Comparison of ENCODE assay signal across 1 cellular context in genomic region chr2:98795903-98796676, GRCh38.
TF ChIP-seq lines count a peak whose summit lies in the region.

No MANE protein-coding gene starts in this region.

TF ChIP-seq in HepG2, 621 proteins besides CTCF, POLR2A, EP300 and RAD21 (continued from another document and continues in another):
- TF ChIP-seq ZBTB40 (IDR thresholded peaks at IDR 0.05) (no peak), ZBTB40 (CRISPR knock-in tag; IDR thresholded peaks at IDR 0.05) (peak; percentile 75; the same call in 1 of the 2 replicates), TARDBP (CRISPR knock-in tag; IDR thresholded peaks at IDR 0.05) (peak; percentile 97), ZMYM3 (CRISPR knock-in tag; IDR thresholded peaks at IDR 0.05) (peak; percentile 74; the same call in 1 of the 2 replicates), NFKBIZ (CRISPR knock-in tag; IDR thresholded peaks at IDR 0.05) (peak; percentile 99), HMGXB3 (CRISPR knock-in tag; IDR thresholded peaks at IDR 0.05; ENCODE audit: borderline replicate concordance) (peak; percentile 62; the same call in 1 of the 2 replicates), SMARCE1 (IDR thresholded peaks at IDR 0.05; ENCODE audit: borderline replicate concordance) (no peak), ZNF770 (CRISPR knock-in tag; IDR thresholded peaks at IDR 0.05) (peak; percentile 69), ZNF124 (CRISPR knock-in tag; IDR thresholded peaks at IDR 0.05) (peak; percentile 79), KAT8 (CRISPR knock-in tag; IDR thresholded peaks at IDR 0.05) (peak; percentile 85), GABPB1 (CRISPR knock-in tag; IDR thresholded peaks at IDR 0.05) (peak; percentile 86), HCFC1 (IDR thresholded peaks at IDR 0.05; ENCODE audit: low read depth, low read length) (no peak), ZNF780A (CRISPR knock-in tag; IDR thresholded peaks at IDR 0.05) (no peak), ZNF138 (CRISPR knock-in tag; IDR thresholded peaks at IDR 0.05; ENCODE audit: low read depth) (no peak), KDM3A (CRISPR knock-in tag; IDR thresholded peaks at IDR 0.05; ENCODE audit: low read depth) (peak; percentile 86), ZNF414 (CRISPR knock-in tag; IDR thresholded peaks at IDR 0.05) (0 out of 2 replicates have a peak, but pooled peaks have one; percentile 73), MYPOP (CRISPR knock-in tag; IDR thresholded peaks at IDR 0.05) (peak; percentile 86), ZNF296 (CRISPR knock-in tag; conservative IDR thresholded peaks at IDR 0.05) (no peak), MTA1 (CRISPR knock-in tag; IDR thresholded peaks at IDR 0.05; ENCODE audit: borderline replicate concordance) (peak; percentile 76), MBNL3 (CRISPR knock-in tag; conservative IDR thresholded peaks at IDR 0.05) (no peak), ZNF160 (CRISPR knock-in tag; IDR thresholded peaks at IDR 0.05) (peak; percentile 86), ZNF816 (CRISPR knock-in tag; IDR thresholded peaks at IDR 0.05; ENCODE audit: borderline replicate concordance) (peak; percentile 90; the same call in 1 of the 2 replicates), TRIM24 (CRISPR knock-in tag; IDR thresholded peaks at IDR 0.05) (0 out of 2 replicates have a peak, but pooled peaks have one; percentile 46), NFKB2 (CRISPR knock-in tag; IDR thresholded peaks at IDR 0.05; ENCODE audit: borderline replicate concordance) (peak; percentile 44; the same call in 1 of the 2 replicates), ZNF639 (CRISPR knock-in tag; conservative IDR thresholded peaks at IDR 0.05) (peak; percentile 74; the same call in 1 of the 2 replicates), SPEN (CRISPR knock-in tag; IDR thresholded peaks at IDR 0.05; ENCODE audit: low read depth) (peak; percentile 72; the same call in 1 of the 2 replicates), ZNF503 (CRISPR knock-in tag; IDR thresholded peaks at IDR 0.05) (peak; percentile 65), BCL3 (CRISPR knock-in tag; IDR thresholded peaks at IDR 0.05) (0 out of 2 replicates have a peak, but pooled peaks have one; percentile 55), JUNB (CRISPR knock-in tag; IDR thresholded peaks at IDR 0.05; ENCODE audit: borderline replicate concordance) (peak; percentile 82; the same call in 1 of the 2 replicates), ELF3 (CRISPR knock-in tag; IDR thresholded peaks at IDR 0.05) (peak; percentile 97), SAP130 (CRISPR knock-in tag; IDR thresholded peaks at IDR 0.05; ENCODE audit: low read depth) (peak; percentile 88), MEIS1 (CRISPR knock-in tag; IDR thresholded peaks at IDR 0.05; ENCODE audit: borderline replicate concordance) (peak; percentile 82; the same call in 1 of the 2 replicates), DDIT3 (CRISPR knock-in tag; IDR thresholded peaks at IDR 0.05) (peak; percentile 95), XRCC5 (optimal IDR thresholded peaks at IDR 0.05; ENCODE audit: low read length) (peak; percentile 83), FOXP1 (IDR thresholded peaks at IDR 0.05) (no peak), FOXP1 (CRISPR knock-in tag; IDR thresholded peaks at IDR 0.05) (peak; percentile 84)
